17 cellular contexts compared by ENCODE assay signal in the genomic region with DNA sequence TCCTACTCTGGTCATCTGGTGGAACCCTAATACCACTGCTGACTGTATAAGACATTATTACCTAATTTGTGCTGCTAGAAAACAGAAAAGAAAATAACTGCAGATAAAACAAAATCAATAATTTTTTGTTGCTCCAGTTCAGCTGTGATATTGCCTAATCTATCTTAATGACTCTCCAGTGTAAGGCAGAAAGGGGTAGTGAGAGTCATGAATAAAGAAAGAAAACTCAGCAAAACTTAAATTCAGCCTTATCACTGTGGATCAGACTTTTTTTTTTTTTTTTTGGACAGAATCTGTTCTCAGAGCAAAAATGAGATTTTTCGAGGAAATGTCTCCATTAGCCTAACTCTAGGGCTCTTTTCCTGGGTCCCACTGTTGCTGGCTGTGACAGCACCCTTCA. TPM values are rescaled to one million over a fixed set of nuclear protein-coding genes. Genes with fewer than 3 reads are reported as not detected.
DNase-seq lines count a peak whose midpoint lies in the region; ATAC-seq, FAIRE-seq and TF ChIP-seq lines count a peak whose summit lies in the region.
"Had no signal": no experiment of that assay in that cellular context is flagged by ENCODE, and none has a peak within 500 bp of the region (broad histone marks: within the 10 kb centered on the region; RNA-seq: fewer than 3 reads in every experiment).

No MANE protein-coding gene starts in this region.

- peaks cover 21% of the 10 kb centered on the region for H3K36me3 Mint-ChIP-seq in effector memory CD8-positive, alpha-beta T cell (ENCODE audit: insufficient read depth)

- 72% methylated on average over 1 of the region's 1 CpG for WGBS in suprapubic skin

- H3K9me3 ChIP-seq in suprapubic skin: peaks cover 9% of the 10 kb centered on the region
- H3K9me3 ChIP-seq: colonic mucosa had no signal

- TF ChIP-seq CTCF in suprapubic skin (IDR thresholded peaks at IDR 0.05): no peak

- DNase-seq in CD1c-positive myeloid dendritic cell (ENCODE audit: extremely low spot score) (peak; percentile 68), GM12892 (ENCODE audit: insufficient read length) (no peak), OCI-M1 (lab: John Stamatoyannopoulos, UW) (peak; percentile 15), epidermal melanocyte (ENCODE audit: insufficient read length, low spot score) (no peak), NCI-H524 treated with DMSO at 0.1 percent for 48 hours (lab: John Stamatoyannopoulos, UW) (no peak), suprapubic skin (ENCODE audit: low spot score in 2 of 2) (no peak), cerebellum (ENCODE audit: low spot score) (no peak)
- no peak for DNase-seq in effector memory CD8-positive, alpha-beta T cell
- DNase-seq: C1 segment of cervical spinal cord; colonic mucosa; esophagus squamous epithelium; GOT3; stimulated activated CD4-positive, alpha-beta T cell treated with anti-CD3 and anti-CD28 coated beads, Interleukin-4, amount 100 ng/mL, for 4 hours had no signal

- H3K27ac ChIP-seq in suprapubic skin: no peak overlapping the region
- H3K27ac ChIP-seq: colonic mucosa, esophagus squamous epithelium, hepatocyte had no signal

- peak overlapping the region; percentile 97 to 98 for H3K4me3 Mint-ChIP-seq in effector memory CD8-positive, alpha-beta T cell
- H3K4me3 Mint-ChIP-seq: nephron had no signal

- FAIRE-seq in GM12892 (lab: Jason Lieb, UNC): peak; percentile 46

- H3K9me3 Mint-ChIP-seq in effector memory CD8-positive, alpha-beta T cell: no peaks in the 10 kb centered on the region

- peaks cover 7% of the 10 kb centered on the region for H3K4me1 ChIP-seq in suprapubic skin
- H3K4me1 ChIP-seq: colonic mucosa had no signal

- H3K4me1 Mint-ChIP-seq in effector memory CD8-positive, alpha-beta T cell (ENCODE audit: low read depth in 2 of 2): peaks cover 33 to 40% of the 10 kb centered on the region in 2 donors
- H3K4me1 Mint-ChIP-seq: nephron had no signal

- ATAC-seq in effector memory CD8-positive, alpha-beta T cell (replicated peaks): no peak
- ATAC-seq: K562, right cardiac atrium had no signal

- no peaks in the 10 kb centered on the region for H3K36me3 ChIP-seq in suprapubic skin
- H3K36me3 ChIP-seq: colonic mucosa, esophagus squamous epithelium had no signal

- H3K27me3 Mint-ChIP-seq in effector memory CD8-positive, alpha-beta T cell: no peaks in the 10 kb centered on the region

- TF ChIP-seq POLR2A in GM12892 (IDR thresholded peaks at IDR 0.05; ENCODE audit: low read depth, low read length): no peak
- TF ChIP-seq POLR2A in suprapubic skin (IDR thresholded peaks at IDR 0.05): no peak

- H3K27me3 ChIP-seq in suprapubic skin: peaks cover 20% of the 10 kb centered on the region
- H3K27me3 ChIP-seq: colonic mucosa had no signal

- peak overlapping the region in 1 of 2 donors; percentile 96 for H3K27ac Mint-ChIP-seq in effector memory CD8-positive, alpha-beta T cell
- H3K27ac Mint-ChIP-seq: nephron had no signal

- TF ChIP-seq EP300 in suprapubic skin (IDR thresholded peaks at IDR 0.05): no peak

- H3K4me3 ChIP-seq in suprapubic skin: no peak overlapping the region
- H3K4me3 ChIP-seq: colonic mucosa, hepatocyte, K562 had no signal

RNA-seq across cellular contexts. Expression of gene DOCK2, which starts 1.1 kb away (rescaled TPM):
- polyA plus RNA-seq in GM12892 (2012; ENCODE audit: missing spikeins): 71.2 TPM
- 10 to 100 TPM in 1 of 4 donors, 1 to 10 TPM in 3; 2.3 to 11.2 (median 3.2) TPM for total RNA-seq in suprapubic skin
- 5.8 TPM for total RNA-seq in cerebellum
- polyA plus RNA-seq: hepatocyte had no signal

RNA-seq across cellular contexts. Expression of gene SPDL1, which starts 52.4 kb away (rescaled TPM):
- polyA plus RNA-seq in GM12892 (2012; ENCODE audit: missing spikeins): 25.8 TPM
- total RNA-seq in suprapubic skin (1 to 10 TPM; 6.4 to 9.4 (median 7.3) TPM), cerebellum (27.4 TPM)

Comparison
In these comparisons a context has a peak if more than half of its experiments do, and no peak if none do; other contexts are left out.
1. DNase-seq: peak in CD1c-positive myeloid dendritic cell (single experiment) and OCI-M1 (single experiment); none in GM12892 (single experiment), effector memory CD8-positive, alpha-beta T cell (0 of 3), epidermal melanocyte (single experiment), NCI-H524 treated with DMSO at 0.1 percent for 48 hours (single experiment), suprapubic skin (0 of 2) and cerebellum (single experiment).